29 cellular contexts compared by ENCODE assay signal in the genomic region with DNA sequence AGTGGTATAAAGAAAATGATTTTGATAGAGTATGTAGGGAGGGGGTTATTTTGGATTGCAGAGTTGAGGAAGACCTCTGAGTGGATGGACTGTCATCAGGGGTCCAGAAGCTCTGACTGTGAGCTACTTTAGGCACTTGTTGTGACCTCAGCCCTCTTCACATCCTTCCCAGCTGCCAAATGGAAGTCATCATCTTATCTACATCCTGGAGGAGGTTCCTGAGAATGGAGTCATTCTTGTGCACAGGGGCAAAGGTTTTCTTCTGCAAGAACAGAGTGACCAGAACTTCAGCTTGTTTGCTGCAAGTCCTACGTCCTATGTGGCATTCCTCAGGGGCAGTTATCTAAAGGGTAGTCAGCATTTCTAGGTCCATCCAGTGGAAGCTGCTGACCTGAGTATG.
A peak's percentile ranks its signal among the peaks of the same experiment; 100 is the strongest.
DNase-seq lines count a peak whose midpoint lies in the region; ATAC-seq and TF ChIP-seq lines count a peak whose summit lies in the region.
"Had no signal": no experiment of that assay in that cellular context is flagged by ENCODE, and none has a peak within 500 bp of the region (broad histone marks: within the 10 kb centered on the region; RNA-seq: fewer than 3 reads in every experiment).

No MANE protein-coding gene starts in this region.

- H3K9me3 ChIP-seq in upper lobe of right lung, result no peaks in the 10 kb centered on the region
- H3K9me3 ChIP-seq: suprapubic skin had no signal

- no peak overlapping the region for H3K4me3 ChIP-seq in fibroblast of villous mesenchyme (ENCODE audit: low read depth, low read length)
- no peak overlapping the region for H3K4me3 ChIP-seq in upper lobe of right lung
- H3K4me3 ChIP-seq: cardiac muscle cell, coronary artery, GM23338, suprapubic skin had no signal

- H3K4me1 ChIP-seq in upper lobe of right lung, result peaks cover 3% of the 10 kb centered on the region
- H3K4me1 ChIP-seq: suprapubic skin had no signal

- no peaks in the 10 kb centered on the region for H3K27me3 ChIP-seq in upper lobe of right lung
- H3K27me3 ChIP-seq: cardiac muscle cell, suprapubic skin had no signal

- H3K36me3 ChIP-seq in upper lobe of right lung, result no peaks in the 10 kb centered on the region
- H3K36me3 ChIP-seq: cardiac muscle cell, suprapubic skin had no signal

- intact Hi-C loops in Right ventricle myocardium superior (cut with DNase I), result no loop called here
- intact Hi-C loops in cardiac septum (cut with DNase I), result no loop called here
- intact Hi-C loops in upper lobe of right lung (cut with DNase I), result no loop called here

- DNase-seq in Right ventricle myocardium superior (no peak), cardiac septum (ENCODE audit: low spot score) (no peak), fibroblast of villous mesenchyme (ENCODE audit: low read depth) (peak; percentile 83), left lobe of liver (ENCODE audit: low spot score) (no peak), upper lobe of right lung (no peak)
- DNase-seq in activated naive CD4-positive, alpha-beta T cell treated with anti-CD3 and anti-CD28 coated beads, Interleukin-2, amount 50 U/mL, for 16 hours, result no peak
- DNase-seq: 8988T; activated CD4-positive, alpha-beta T cell treated with anti-CD3 and anti-CD28 coated beads, Interleukin-2, amount 50 U/mL, for 1 hour; activated effector memory CD4-positive, alpha-beta T cell treated with Interleukin-2 at 50 U/mL for 16 hours; activated T-cell treated with anti-CD3 and anti-CD28 coated beads, Interleukin-2, amount 50 U/mL, for 1 hour; aorta; Calu3; DMS79; effector memory CD4-positive, alpha-beta T cell; KBM-7; NCI-H1105; NCI-H187; NCI-H446 treated with DMSO at 0.1 percent for 48 hours; NCI-H82; stimulated activated naive CD4-positive, alpha-beta T cell; T-helper 9 cell had no signal

- TF ChIP-seq CTCF in fibroblast of villous mesenchyme (IDR thresholded peaks at IDR 0.05; ENCODE audit: insufficient read depth, low read depth, low read length), result no peak
- TF ChIP-seq CTCF in upper lobe of right lung (IDR thresholded peaks at IDR 0.05), result no peak

- H3K27ac ChIP-seq in upper lobe of right lung, result no peak overlapping the region
- H3K27ac ChIP-seq: C4-2B, cardiac muscle cell, coronary artery, suprapubic skin had no signal

- ATAC-seq in Right ventricle myocardium superior (ENCODE audit: poor library complexity) (peak; percentile 27), left lobe of liver (peak; percentile 68), upper lobe of right lung (peak; percentile 48), GM19328 (IDR thresholded peaks at IDR 0.05; ENCODE audit: unreplicated experiment) (no peak), HG02852 (IDR thresholded peaks at IDR 0.05; ENCODE audit: unreplicated experiment) (no peak)
- ATAC-seq: GM23338, WTC11 had no signal

Comparison
In these comparisons a context has a peak if more than half of its experiments do, and no peak if none do; other contexts are left out.
1. ATAC-seq: peak in Right ventricle myocardium superior (single experiment), left lobe of liver (single experiment) and upper lobe of right lung (single experiment); none in GM19328 (single experiment) and HG02852 (single experiment).